Comparison of ENCODE assay signal across 12 cellular contexts in genomic region chr11:8067929-8068575, GRCh38. TPM values are rescaled to one million over a fixed set of nuclear protein-coding genes. Genes with fewer than 3 reads are reported as not detected.
DNase-seq lines count a peak whose midpoint lies in the region; ATAC-seq and TF ChIP-seq lines count a peak whose summit lies in the region.
"Had no signal": no experiment of that assay in that cellular context is flagged by ENCODE, and none has a peak within 500 bp of the region (broad histone marks: within the 10 kb centered on the region; RNA-seq: fewer than 3 reads in every experiment).

No MANE protein-coding gene starts in this region.

- H3K9me3 ChIP-seq in spleen (no peaks in the 10 kb centered on the region), prostate gland (no peaks in the 10 kb centered on the region)

- H3K4me3 ChIP-seq in spleen (no peak overlapping the region), prostate gland (no peak overlapping the region)

- 66 to 75% (median 74%) methylated on average over 13 of the region's 13 CpGs for WGBS in spleen, 5 donors
- WGBS in prostate gland = 76% methylated on average over 13 of the region's 13 CpGs

- peaks cover 16% of the 10 kb centered on the region for H3K27me3 Mint-ChIP-seq in HFFc6 (ENCODE audit: insufficient read depth)

- H3K9me3 Mint-ChIP-seq in HFFc6 = no peaks in the 10 kb centered on the region

- no peak overlapping the region for H3K4me3 Mint-ChIP-seq in HFFc6
- H3K4me3 Mint-ChIP-seq: T-helper 17 cell had no signal

- H3K27ac ChIP-seq in spleen (peak overlapping the region in 1 of 8 donors; percentile 21), prostate gland (no peak overlapping the region)

- TF ChIP-seq POLR2A in spleen (IDR thresholded peaks at IDR 0.05) = no peak
- no peak for TF ChIP-seq POLR2A in prostate gland (IDR thresholded peaks at IDR 0.05)

- peaks cover 0 to 11% (median 0%) of the 10 kb centered on the region in 6 donors for H3K4me1 ChIP-seq in spleen
- H3K4me1 ChIP-seq in prostate gland (replicated peaks) = no peaks in the 10 kb centered on the region

- H3K36me3 Mint-ChIP-seq in HFFc6 (ENCODE audit: low read depth) = no peaks in the 10 kb centered on the region

- peak overlapping the region; percentile 40; the same call in 1 of the 2 replicates for H3K27ac Mint-ChIP-seq in HFFc6

- ATAC-seq in GM21619 (IDR thresholded peaks at IDR 0.05; ENCODE audit: unreplicated experiment) (no peak), GM18907 (IDR thresholded peaks at IDR 0.05; ENCODE audit: unreplicated experiment) (no peak)
- ATAC-seq: T-helper 17 cell had no signal

- H3K27me3 ChIP-seq in spleen (replicated peaks in 1 of 7) = peaks cover 0 to 26% (median 0%) of the 10 kb centered on the region in 7 donors
- H3K27me3 ChIP-seq in prostate gland (replicated peaks; ENCODE audit: insufficient read depth) = peaks cover 4% of the 10 kb centered on the region

- no peaks in the 10 kb centered on the region for H3K36me3 ChIP-seq in spleen
- no peaks in the 10 kb centered on the region for H3K36me3 ChIP-seq in prostate gland

- DNase-seq in HFFc6 (no peak), astrocyte of the hippocampus (ENCODE audit: low read depth, low spot score) (peak; percentile 43), left kidney (ENCODE audit: low read depth, low spot score) (peak; percentile 36), spleen (peak; percentile 47), prostate gland (ENCODE audit: low spot score) (no peak), T-helper 9 cell (no peak)
- DNase-seq: GF-D8; stimulated activated CD4-positive, alpha-beta T cell treated with anti-CD3 and anti-CD28 coated beads, Interleukin-4, amount 100 ng/mL, for 4 hours; stimulated activated naive CD4-positive, alpha-beta T cell treated with Interleukin-2 at 50 U/mL for 16 hours; T-helper 17 cell had no signal

- TF ChIP-seq CTCF in HFFc6 (IDR thresholded peaks at IDR 0.05) (no peak), spleen (IDR thresholded peaks at IDR 0.05 in 8 of 11, conservative IDR thresholded peaks at IDR 0.05 in 3 of 11) (no peak), prostate gland (IDR thresholded peaks at IDR 0.05) (no peak)

- peaks cover 28% of the 10 kb centered on the region for H3K4me1 Mint-ChIP-seq in HFFc6 (ENCODE audit: low read depth)

- intact Hi-C loops in spleen (cut with DNase I; ENCODE audit: low total_unique reads) = no loop called here
- intact Hi-C loops in prostate gland (cut with DNase I) = no loop called here

RNA-seq across cellular contexts. Expression of gene TUB, which starts 13.0 kb away (rescaled TPM):
- 10 to 100 TPM in 1 of 6 experiments, 1 to 10 TPM in 5; 1.7 to 10.1 (median 1.8) TPM for total RNA-seq in HFFc6 (2021; fragmentation: NEBNext Ultra II Directional; extraction: Animal tissue kit (Norgen Biotek cat#: 25700))
- 1 to 10 TPM; 1.4 to 3.2 (median 2.1) TPM for total RNA-seq in spleen
- polyA plus RNA-seq in spleen = under 1 TPM; 0.17 to 0.42 (median 0.21) TPM
- total RNA-seq in prostate gland = 10 to 100 TPM in 1 of 2 donors, 1 to 10 TPM in 1; 9.2 to 14.5 TPM

Comparison
In these comparisons a context has a peak if more than half of its experiments do, and no peak if none do; other contexts are left out.
1. DNase-seq: peak in astrocyte of the hippocampus (single experiment), left kidney (single experiment) and spleen (single experiment); none in HFFc6 (single experiment), prostate gland (single experiment) and T-helper 9 cell (single experiment).